ENCODE assay signal across 1 cellular context in the genomic region with DNA sequence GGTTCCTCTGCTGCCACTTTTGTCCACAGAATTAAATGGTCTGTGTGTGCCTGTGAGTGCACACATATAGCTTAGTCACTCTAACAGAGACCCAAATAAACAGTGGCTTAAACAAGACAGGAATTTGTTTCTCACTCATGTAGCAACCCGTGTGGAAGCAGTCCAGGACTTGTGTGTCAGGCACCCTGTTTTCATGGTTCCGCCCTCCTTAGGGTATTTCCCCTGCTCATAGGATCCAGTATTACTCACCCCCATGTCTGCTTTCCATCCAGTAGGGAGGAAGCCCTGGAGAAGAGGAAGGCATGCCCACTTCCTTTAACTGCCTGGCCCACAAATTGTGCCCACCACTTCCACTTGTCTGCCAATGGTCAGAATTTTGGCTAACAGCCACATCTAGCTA.
TF ChIP-seq lines count a peak whose summit lies in the region.

No MANE protein-coding gene starts in this region.

TF ChIP-seq in GM23338, 12 proteins besides CTCF, POLR2A, EP300 and RAD21 (continued from another document):
- TF ChIP-seq ZNF114 (CRISPR knock-in tag; IDR thresholded peaks at IDR 0.05) (no peak), ZNF331 (CRISPR knock-in tag; IDR thresholded peaks at IDR 0.05; ENCODE audit: low read depth) (no peak), EZH2phosphoT487 (IDR thresholded peaks at IDR 0.05; ENCODE audit: unreplicated experiment) (no peak), JUNB (IDR thresholded peaks at IDR 0.05; ENCODE audit: unreplicated experiment) (no peak), POLR2AphosphoS5 (IDR thresholded peaks at IDR 0.05; ENCODE audit: low read depth) (no peak), NANOG (IDR thresholded peaks at IDR 0.05; ENCODE audit: borderline replicate concordance) (no peak)
